12 cellular contexts compared by ENCODE assay signal in the genomic region with DNA sequence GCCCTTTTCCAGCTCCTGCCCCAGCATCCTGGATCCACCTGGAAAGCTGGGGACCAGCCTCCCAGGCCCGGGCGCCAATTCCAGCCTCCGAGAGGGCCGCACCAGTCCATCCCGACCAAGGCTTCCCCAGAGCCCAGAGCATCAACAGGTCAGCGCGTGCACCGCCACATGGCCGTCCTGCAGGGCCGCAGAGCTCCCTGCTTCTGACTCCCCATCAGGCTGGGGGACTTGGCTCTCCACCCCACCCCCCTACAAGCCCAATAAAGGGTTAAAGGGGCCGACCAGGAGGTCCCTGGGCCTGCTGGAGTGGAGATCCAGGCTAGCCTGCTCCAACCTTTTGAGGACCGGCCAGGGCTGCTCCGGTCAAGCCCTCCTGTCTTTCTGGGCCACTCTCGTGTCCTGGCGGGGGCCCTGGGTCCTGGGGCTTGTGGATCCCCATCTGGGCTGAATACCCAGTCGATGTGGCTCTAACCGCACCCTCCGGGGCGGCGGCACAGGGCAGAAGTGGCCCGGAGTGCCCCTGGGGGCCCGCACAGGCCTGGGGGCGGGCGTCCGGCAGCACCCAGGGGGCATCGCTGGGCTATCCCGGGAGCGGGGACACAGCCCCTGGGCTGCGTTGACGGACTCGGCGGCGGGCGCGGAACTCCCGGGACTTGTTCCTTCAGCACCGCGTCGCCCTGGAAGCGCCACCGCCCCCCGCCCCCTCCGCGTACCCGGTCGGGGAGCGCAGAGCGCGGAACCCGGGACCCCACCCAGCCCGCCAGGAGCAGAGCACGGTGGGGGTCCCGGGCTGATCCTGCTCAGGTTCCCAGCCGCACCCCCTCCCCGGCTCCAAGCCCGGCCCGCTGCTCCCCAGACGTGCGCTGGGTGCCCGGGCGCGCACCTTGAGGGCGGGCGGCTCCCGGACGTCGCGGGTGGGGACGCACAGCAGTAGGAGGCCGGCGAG. TPM values are rescaled to one million over a fixed set of nuclear protein-coding genes. Genes with fewer than 3 reads are reported as not detected.
A peak's percentile ranks its signal among the peaks of the same experiment; 100 is the strongest.
DNase-seq lines count a peak whose midpoint lies in the region; ATAC-seq, FAIRE-seq and TF ChIP-seq lines count a peak whose summit lies in the region.
"Had no signal": no experiment of that assay in that cellular context is flagged by ENCODE, and none has a peak within 500 bp of the region (broad histone marks: within the 10 kb centered on the region; RNA-seq: fewer than 3 reads in every experiment).

No MANE protein-coding gene starts in this region.

- H3K27me3 ChIP-seq in mammary epithelial cell (ENCODE audit: insufficient read depth, low read length), result no peaks in the 10 kb centered on the region
- no peaks in the 10 kb centered on the region; a peak in 2 of 5 replicates for H3K27me3 ChIP-seq in HepG2 (ENCODE audit: control insufficient read depth in 1 of 2, insufficient read depth in 2 of 2, low read length in 2 of 2)
- H3K27me3 ChIP-seq in thymus (ENCODE audit: control insufficient read depth, insufficient read depth), result peaks cover 63% of the 10 kb centered on the region
- H3K27me3 ChIP-seq: SJCRH30 had no signal

- no peaks in the 10 kb centered on the region for H3K79me2 ChIP-seq in mammary epithelial cell (ENCODE audit: insufficient read depth, low read length)
- peaks cover 9% of the 10 kb centered on the region for H3K79me2 ChIP-seq in HepG2 (ENCODE audit: insufficient read depth, low read length)

- BruUV-seq in mammary epithelial cell (replicated peaks; lab: Mats Ljungman, UMichigan) (no TSS peak), HepG2 (replicated peaks; lab: Mats Ljungman, UMichigan) (no TSS peak)

- no peak overlapping the region for H3K27ac Mint-ChIP-seq in activated naive CD8-positive, alpha-beta T cell treated with anti-CD3 and anti-CD28 coated beads, Interleukin-2, amount 10 ng/mL, durations not matched to agents 7 days and 5 days
- no peak overlapping the region for H3K27ac Mint-ChIP-seq in activated naive CD8-positive, alpha-beta T cell treated with anti-CD3 and anti-CD28 coated beads, Interleukin-2, amount 50 U/mL, for 24 hours
- H3K27ac Mint-ChIP-seq: activated CD4-positive, alpha-beta memory T cell treated with anti-CD3 and anti-CD28 coated beads for 36 hours had no signal

- TF ChIP-seq EP300 in HepG2 (IDR thresholded peaks at IDR 0.05; ENCODE audit: low read depth in 2 of 2, low read length in 2 of 2) (no peak), HepG2 (CRISPR knock-in tag; IDR thresholded peaks at IDR 0.05; ENCODE audit: borderline replicate concordance) (no peak)

- peaks cover 2% of the 10 kb centered on the region for H3K4me1 Mint-ChIP-seq in activated naive CD8-positive, alpha-beta T cell treated with anti-CD3 and anti-CD28 coated beads, Interleukin-2, amount 10 ng/mL, durations not matched to agents 7 days and 5 days
- H3K4me1 Mint-ChIP-seq in activated naive CD8-positive, alpha-beta T cell treated with anti-CD3 and anti-CD28 coated beads, Interleukin-2, amount 50 U/mL, for 24 hours, result no peaks in the 10 kb centered on the region

- WGBS in mammary epithelial cell (ENCODE audit: low coverage, missing lambda C conversion rate), result 70% methylated on average over 11 of the region's 71 CpGs
- WGBS in HepG2 (ENCODE audit: low lambda C conversion rate), result 0% methylated on average over 5 of the region's 71 CpGs
- 13% methylated on average over 71 of the region's 71 CpGs for WGBS in thymus

- TF ChIP-seq CTCF in mammary epithelial cell (conservative IDR thresholded peaks at IDR 0.05 in 1 of 2, IDR thresholded peaks at IDR 0.05 in 1 of 2; ENCODE audit: extremely low read depth in 1 of 2, insufficient read depth in 1 of 2, low read depth in 1 of 2, low read length in 2 of 2) (no peak), HepG2 (CRISPR knock-in tag; IDR thresholded peaks at IDR 0.05) (no peak)

- dilution Hi-C loops in mammary epithelial cell (cut with HindIII; ENCODE audit: low sequenced_read_pairs), result no loop called here

- H2AFZ ChIP-seq in mammary epithelial cell (ENCODE audit: low read depth, low read length) (peak overlapping the region; percentile 83), HepG2 (ENCODE audit: low read length) (no peak overlapping the region)

- H3K36me3 ChIP-seq in mammary epithelial cell (ENCODE audit: insufficient read depth, low read length), result no peaks in the 10 kb centered on the region
- no peaks in the 10 kb centered on the region for H3K36me3 ChIP-seq in HepG2 (replicated peaks in 1 of 2; ENCODE audit: control insufficient read depth in 1 of 2, insufficient read depth in 2 of 2, low read length in 2 of 2)
- H3K36me3 ChIP-seq in thymus (ENCODE audit: control insufficient read depth, insufficient read depth), result no peaks in the 10 kb centered on the region
- H3K36me3 ChIP-seq: SJCRH30 had no signal

- H3K9ac ChIP-seq in mammary epithelial cell (ENCODE audit: insufficient read depth, low read length) (no peak overlapping the region), HepG2 (ENCODE audit: insufficient read depth, low read depth, low read length) (peak overlapping the region; percentile 54)

- no peaks in the 10 kb centered on the region for H3K9me3 ChIP-seq in mammary epithelial cell (replicated peaks; ENCODE audit: insufficient read depth, low read length)
- no peaks in the 10 kb centered on the region for H3K9me3 ChIP-seq in HepG2 (ENCODE audit: low read length)
- H3K9me3 ChIP-seq in thymus (ENCODE audit: control insufficient read depth), result peaks cover 2% of the 10 kb centered on the region
- H3K9me3 ChIP-seq: SJCRH30 had no signal

- intact Hi-C loops in mammary epithelial cell (cut with micrococcal nuclease), result no loop called here
- intact Hi-C loops in HepG2 (cut with micrococcal nuclease; ENCODE audit: unreplicated experiment), result no loop called here

- H3K4me2 ChIP-seq in mammary epithelial cell (ENCODE audit: insufficient read depth, low read depth, low read length) (peak overlapping the region; percentile 93), HepG2 (ENCODE audit: low read depth, low read length) (peak overlapping the region; percentile 84)

- TF ChIP-seq POLR2A in HepG2 (IDR thresholded peaks at IDR 0.05; ENCODE audit: insufficient read depth in 1 of 2, low read depth in 2 of 2, low read length in 2 of 2), result no peak

- peaks cover 37% of the 10 kb centered on the region for H3K4me1 ChIP-seq in mammary epithelial cell (ENCODE audit: insufficient read depth, low read length)
- peaks cover 47% of the 10 kb centered on the region for H3K4me1 ChIP-seq in HepG2 (ENCODE audit: insufficient read depth, low read length)
- no peaks in the 10 kb centered on the region for H3K4me1 ChIP-seq in thymus (ENCODE audit: control insufficient read depth, insufficient read depth, low read length)

- TF ChIP-seq RAD21 in HepG2 (CRISPR knock-in tag; IDR thresholded peaks at IDR 0.05), result no peak

- no peak for DNase-seq in activated naive CD8-positive, alpha-beta T cell treated with anti-CD3 and anti-CD28 coated beads, Interleukin-2, amount 10 ng/mL, durations not matched to agents 7 days and 5 days
- DNase-seq in activated naive CD8-positive, alpha-beta T cell treated with anti-CD3 and anti-CD28 coated beads, Interleukin-2, amount 50 U/mL, for 24 hours, result no peak
- no peak for DNase-seq in mammary epithelial cell
- DNase-seq in HepG2 (ENCODE audit: low spot score), result no peak
- DNase-seq in stimulated activated CD4-positive, alpha-beta T cell treated with anti-CD3 and anti-CD28 coated beads, Interleukin-12 subunit alpha, Interleukin-12 subunit beta, amount 100 ng/mL, for 4 hours, result no peak
- DNase-seq in globus pallidus (ENCODE audit: low spot score), result no peak
- DNase-seq in activated gamma-delta T cell treated with Interleukin-2 at 50 U/mL for 16 hours, result no peak
- DNase-seq: glutamatergic neuron, SJCRH30 had no signal

- H3K4me3 ChIP-seq in mammary epithelial cell (replicated peaks in 1 of 3; ENCODE audit: insufficient read depth in 1 of 3, low read depth in 2 of 3, low read length in 3 of 3) (peak overlapping the region; percentile 66 to 69 (median 69)), HepG2 (replicated peaks in 1 of 3; ENCODE audit: insufficient read depth in 1 of 3, low read depth in 2 of 3, low read length in 3 of 3) (peak overlapping the region; percentile 56 to 84 (median 64)), thymus (ENCODE audit: low read length) (peak overlapping the region; percentile 33)

- in situ Hi-C loops in mammary epithelial cell (cut with MboI; ENCODE audit: low sequenced_read_pairs in 2 of 2) (no loop called here), HepG2 (cut with HindIII; ENCODE audit: extremely low pct_ligation_motif_present, low pct_unique_long_range_greater_than_20kb) (no loop called here)

- peak; percentile 36 for ATAC-seq in activated naive CD8-positive, alpha-beta T cell treated with anti-CD3 and anti-CD28 coated beads, Interleukin-2, amount 10 ng/mL, durations not matched to agents 7 days and 5 days (ENCODE audit: low read depth)
- no peak for ATAC-seq in activated naive CD8-positive, alpha-beta T cell treated with anti-CD3 and anti-CD28 coated beads, Interleukin-2, amount 50 U/mL, for 24 hours
- ATAC-seq in HepG2, result peak; percentile 8; the same call in 1 of the 3 replicates

- H3K9me3 Mint-ChIP-seq in activated naive CD8-positive, alpha-beta T cell treated with anti-CD3 and anti-CD28 coated beads, Interleukin-2, amount 10 ng/mL, durations not matched to agents 7 days and 5 days, result no peaks in the 10 kb centered on the region
- no peaks in the 10 kb centered on the region for H3K9me3 Mint-ChIP-seq in activated naive CD8-positive, alpha-beta T cell treated with anti-CD3 and anti-CD28 coated beads, Interleukin-2, amount 50 U/mL, for 24 hours
- H3K9me3 Mint-ChIP-seq: activated CD4-positive, alpha-beta memory T cell treated with anti-CD3 and anti-CD28 coated beads for 36 hours had no signal

- no peak overlapping the region for H3K4me3 Mint-ChIP-seq in activated naive CD8-positive, alpha-beta T cell treated with anti-CD3 and anti-CD28 coated beads, Interleukin-2, amount 10 ng/mL, durations not matched to agents 7 days and 5 days
- H3K4me3 Mint-ChIP-seq in activated naive CD8-positive, alpha-beta T cell treated with anti-CD3 and anti-CD28 coated beads, Interleukin-2, amount 50 U/mL, for 24 hours, result no peak overlapping the region
- H3K4me3 Mint-ChIP-seq: activated CD4-positive, alpha-beta memory T cell treated with anti-CD3 and anti-CD28 coated beads for 36 hours had no signal

- POLR2A ChIA-PET in activated naive CD8-positive, alpha-beta T cell treated with anti-CD3 and anti-CD28 coated beads, Interleukin-2, amount 10 ng/mL, durations not matched to agents 7 days and 5 days (lab: Charles Lee), result interaction anchor here (0.9 to 1.9 kb wide), 3 partner anchors 15 to 34 kb away, joined by 3 to 5 read pairs (median 3); partner anchors contain the start of genes MAN1B1 and SAPCD2
- POLR2A ChIA-PET in HepG2 (lab: Yijun Ruan, JAX), result interaction anchor here (0.7 to 4.4 kb wide), 8 partner anchors 11 to 254 kb away, joined by 3 to 55 read pairs (median 4); partner anchors contain the start of genes MAN1B1 and SAPCD2

- H3K27ac ChIP-seq in mammary epithelial cell (ENCODE audit: insufficient read depth, low read depth, low read length) (no peak overlapping the region), HepG2 (ENCODE audit: extremely low read length, insufficient read depth, low read length) (no peak overlapping the region), thymus (ENCODE audit: low read depth) (no peak overlapping the region)

- CTCF ChIA-PET in mammary epithelial cell (lab: Charles Lee; ENCODE audit: low non-redundant PET), result interaction anchor here (0.7 kb wide), 1 partner anchor 24 kb away, joined by 3 read pairs; no protein-coding TSS in a partner anchor
- CTCF ChIA-PET in HepG2 (lab: Yijun Ruan, JAX; ENCODE audit: low intra/inter-chr PET ratio, low total read pairs), result interaction anchor here (0.6 kb wide), 1 partner anchor 11 kb away, joined by 3 read pairs; no protein-coding TSS in a partner anchor

- H3K27me3 Mint-ChIP-seq in activated naive CD8-positive, alpha-beta T cell treated with anti-CD3 and anti-CD28 coated beads, Interleukin-2, amount 10 ng/mL, durations not matched to agents 7 days and 5 days, result peaks cover 24% of the 10 kb centered on the region
- H3K27me3 Mint-ChIP-seq in activated naive CD8-positive, alpha-beta T cell treated with anti-CD3 and anti-CD28 coated beads, Interleukin-2, amount 50 U/mL, for 24 hours, result peaks cover 23% of the 10 kb centered on the region

- no peaks in the 10 kb centered on the region for H3K36me3 Mint-ChIP-seq in activated naive CD8-positive, alpha-beta T cell treated with anti-CD3 and anti-CD28 coated beads, Interleukin-2, amount 10 ng/mL, durations not matched to agents 7 days and 5 days
- no peaks in the 10 kb centered on the region for H3K36me3 Mint-ChIP-seq in activated naive CD8-positive, alpha-beta T cell treated with anti-CD3 and anti-CD28 coated beads, Interleukin-2, amount 50 U/mL, for 24 hours (ENCODE audit: low read depth)
- H3K36me3 Mint-ChIP-seq: activated CD4-positive, alpha-beta memory T cell treated with anti-CD3 and anti-CD28 coated beads for 36 hours had no signal

- no peaks in the 10 kb centered on the region for H4K20me1 ChIP-seq in mammary epithelial cell (ENCODE audit: insufficient read depth, low read length)
- no peaks in the 10 kb centered on the region; the same call in 1 of the 2 replicates for H4K20me1 ChIP-seq in HepG2 (ENCODE audit: insufficient read depth, low read length)

- FAIRE-seq in HepG2 (lab: Jason Lieb, UNC), result no peak

RNA-seq across cellular contexts. Expression of gene ENTPD2, which starts 0.6 kb away (rescaled TPM):
- total RNA-seq in activated naive CD8-positive, alpha-beta T cell treated with anti-CD3 and anti-CD28 coated beads, Interleukin-2, amount 10 ng/mL, durations not matched to agents 7 days and 5 days, result not detected
- total RNA-seq in mammary epithelial cell (10 to 100 TPM; 15.5 to 19.5 TPM), HepG2 (2016; rRNA removed; fragmentation: Illumina TruSeq; extraction: Trizol) (0.87 and 0.95 TPM in 2 replicates)
- polyA plus RNA-seq in mammary epithelial cell (3.5 TPM), HepG2 (2011; rRNA removed) (3.2 and 4.1 TPM in 2 replicates), thymus (0.27 TPM)
- 21.7 TPM for polyA minus RNA-seq in mammary epithelial cell
- 0.61 and 0.88 TPM in 2 replicates for total RNA-seq in HepG2 (2016; cell fraction: cytosol; rRNA removed; fragmentation: Illumina TruSeq; extraction: Trizol; ENCODE audit: low read depth)
- 0.74 and 0.82 TPM in 2 replicates for total RNA-seq in HepG2 (2016; cell fraction: insoluble cytoplasmic fraction; rRNA removed; fragmentation: Illumina TruSeq; extraction: Trizol)
- total RNA-seq in HepG2 (2016; cell fraction: membrane; rRNA removed; fragmentation: Illumina TruSeq; extraction: Trizol), result 0.69 and 0.71 TPM in 2 replicates
- 3.4 and 3.6 TPM in 2 replicates for total RNA-seq in HepG2 (2016; cell fraction: nucleus; rRNA removed; fragmentation: Illumina TruSeq; extraction: Trizol)
- 2.1 and 3.2 TPM in 2 replicates for polyA plus RNA-seq in HepG2 (2011; cell fraction: cytosol; rRNA removed)
- polyA plus RNA-seq in HepG2 (2011; cell fraction: nucleus; rRNA removed), result 41.8 and 49.4 TPM in 2 replicates
- polyA plus RNA-seq in HepG2 (2012), result 21.3 and 23.9 TPM in 2 replicates
- polyA plus RNA-seq in HepG2 (2016; cell fraction: cytosol; fragmentation: Illumina TruSeq; extraction: Trizol; ENCODE audit: low read depth), result 1.5 and 1.8 TPM in 2 replicates
- 2.3 and 2.8 TPM in 2 replicates for polyA plus RNA-seq in HepG2 (2016; cell fraction: insoluble cytoplasmic fraction; fragmentation: Illumina TruSeq; extraction: Trizol; ENCODE audit: low read depth)
- polyA plus RNA-seq in HepG2 (2016; cell fraction: membrane; fragmentation: Illumina TruSeq; extraction: Trizol; ENCODE audit: low read depth), result 2.2 and 2.6 TPM in 2 replicates
- 12.9 and 17.3 TPM in 2 replicates for polyA plus RNA-seq in HepG2 (2016; cell fraction: nucleus; fragmentation: Illumina TruSeq; extraction: Trizol; ENCODE audit: insufficient read depth, low read depth)
- 8.8 TPM in 1 of 2 replicates, not detected in the other for polyA minus RNA-seq in HepG2 (2011; rRNA and poly(A)+ RNA removed; ENCODE audit: low replicate concordance)
- polyA minus RNA-seq in HepG2 (2011; cell fraction: cytosol; rRNA and poly(A)+ RNA removed), result 9.0 and 9.2 TPM in 2 replicates
- polyA minus RNA-seq in HepG2 (2011; cell fraction: nucleus; rRNA and poly(A)+ RNA removed), result 5.5 and 6.4 TPM in 2 replicates
- total RNA-seq: activated CD4-positive, alpha-beta memory T cell treated with anti-CD3 and anti-CD28 coated beads for 36 hours had no signal

RNA-seq across cellular contexts. Expression of gene NPDC1, which starts 7.3 kb away (rescaled TPM):
- total RNA-seq in activated naive CD8-positive, alpha-beta T cell treated with anti-CD3 and anti-CD28 coated beads, Interleukin-2, amount 10 ng/mL, durations not matched to agents 7 days and 5 days, result 10 to 100 TPM; 22.4 to 27.0 TPM
- total RNA-seq in mammary epithelial cell, result 10 to 100 TPM; 15.5 to 86.8 TPM
- polyA plus RNA-seq in mammary epithelial cell, result 19.3 TPM
- polyA minus RNA-seq in mammary epithelial cell, result 12.7 TPM
- total RNA-seq in HepG2 (2016; rRNA removed; fragmentation: Illumina TruSeq; extraction: Trizol), result 0.63 and 0.84 TPM in 2 replicates
- total RNA-seq in HepG2 (2016; cell fraction: cytosol; rRNA removed; fragmentation: Illumina TruSeq; extraction: Trizol; ENCODE audit: low read depth), result 1.2 TPM in 1 of 2 replicates, not detected in the other
- total RNA-seq in HepG2 (2016; cell fraction: insoluble cytoplasmic fraction; rRNA removed; fragmentation: Illumina TruSeq; extraction: Trizol), result 0.65 and 1.7 TPM in 2 replicates
- total RNA-seq in HepG2 (2016; cell fraction: membrane; rRNA removed; fragmentation: Illumina TruSeq; extraction: Trizol), result 0.59 and 0.79 TPM in 2 replicates
- 2.7 and 4.8 TPM in 2 replicates for total RNA-seq in HepG2 (2016; cell fraction: nucleus; rRNA removed; fragmentation: Illumina TruSeq; extraction: Trizol)
- 5.4 and 7.0 TPM in 2 replicates for polyA plus RNA-seq in HepG2 (2011; rRNA removed)
- 1.7 and 3.4 TPM in 2 replicates for polyA plus RNA-seq in HepG2 (2011; cell fraction: cytosol; rRNA removed)
- polyA plus RNA-seq in HepG2 (2011; cell fraction: nucleus; rRNA removed), result 93.3 and 114 TPM in 2 replicates
- polyA plus RNA-seq in HepG2 (2012), result 4.5 and 8.4 TPM in 2 replicates
- 1.00 and 1.1 TPM in 2 replicates for polyA plus RNA-seq in HepG2 (2016; cell fraction: cytosol; fragmentation: Illumina TruSeq; extraction: Trizol; ENCODE audit: low read depth)
- 0.67 and 1.8 TPM in 2 replicates for polyA plus RNA-seq in HepG2 (2016; cell fraction: insoluble cytoplasmic fraction; fragmentation: Illumina TruSeq; extraction: Trizol; ENCODE audit: low read depth)
- polyA plus RNA-seq in HepG2 (2016; cell fraction: membrane; fragmentation: Illumina TruSeq; extraction: Trizol; ENCODE audit: low read depth), result 1.1 and 1.5 TPM in 2 replicates
- polyA plus RNA-seq in HepG2 (2016; cell fraction: nucleus; fragmentation: Illumina TruSeq; extraction: Trizol; ENCODE audit: insufficient read depth, low read depth), result 9.8 and 12.2 TPM in 2 replicates
- 1.9 and 12.5 TPM in 2 replicates for polyA minus RNA-seq in HepG2 (2011; rRNA and poly(A)+ RNA removed; ENCODE audit: low replicate concordance)
- 2.9 and 3.0 TPM in 2 replicates for polyA minus RNA-seq in HepG2 (2011; cell fraction: cytosol; rRNA and poly(A)+ RNA removed)
- 3.9 and 4.2 TPM in 2 replicates for polyA minus RNA-seq in HepG2 (2011; cell fraction: nucleus; rRNA and poly(A)+ RNA removed)
- polyA plus RNA-seq in thymus, result 71.1 TPM

RNA-seq across cellular contexts. Expression of gene SAPCD2, which starts 17.1 kb away (rescaled TPM):
- 10 to 100 TPM; 26.4 to 30.0 TPM for total RNA-seq in activated naive CD8-positive, alpha-beta T cell treated with anti-CD3 and anti-CD28 coated beads, Interleukin-2, amount 10 ng/mL, durations not matched to agents 7 days and 5 days
- total RNA-seq in mammary epithelial cell, result 1 to 10 TPM; 1.0 to 6.9 TPM
- polyA plus RNA-seq in mammary epithelial cell, result 3.9 TPM
- polyA minus RNA-seq in mammary epithelial cell, result 1.7 TPM
- 35.9 and 42.8 TPM in 2 replicates for total RNA-seq in HepG2 (2016; rRNA removed; fragmentation: Illumina TruSeq; extraction: Trizol)
- total RNA-seq in HepG2 (2016; cell fraction: cytosol; rRNA removed; fragmentation: Illumina TruSeq; extraction: Trizol; ENCODE audit: low read depth), result 7.0 and 7.1 TPM in 2 replicates
- total RNA-seq in HepG2 (2016; cell fraction: insoluble cytoplasmic fraction; rRNA removed; fragmentation: Illumina TruSeq; extraction: Trizol), result 34.9 and 42.2 TPM in 2 replicates
- total RNA-seq in HepG2 (2016; cell fraction: membrane; rRNA removed; fragmentation: Illumina TruSeq; extraction: Trizol), result 29.9 and 31.6 TPM in 2 replicates
- total RNA-seq in HepG2 (2016; cell fraction: nucleus; rRNA removed; fragmentation: Illumina TruSeq; extraction: Trizol), result 23.7 and 28.1 TPM in 2 replicates
- polyA plus RNA-seq in HepG2 (2011; rRNA removed), result 18.7 and 21.9 TPM in 2 replicates
- 16.4 and 40.1 TPM in 2 replicates for polyA plus RNA-seq in HepG2 (2011; cell fraction: cytosol; rRNA removed)
- polyA plus RNA-seq in HepG2 (2011; cell fraction: nucleus; rRNA removed), result 28.3 and 52.1 TPM in 2 replicates
- 12.0 and 19.0 TPM in 2 replicates for polyA plus RNA-seq in HepG2 (2012)
- 6.8 and 7.6 TPM in 2 replicates for polyA plus RNA-seq in HepG2 (2016; cell fraction: cytosol; fragmentation: Illumina TruSeq; extraction: Trizol; ENCODE audit: low read depth)
- polyA plus RNA-seq in HepG2 (2016; cell fraction: insoluble cytoplasmic fraction; fragmentation: Illumina TruSeq; extraction: Trizol; ENCODE audit: low read depth), result 33.9 and 39.2 TPM in 2 replicates
- 23.3 and 27.0 TPM in 2 replicates for polyA plus RNA-seq in HepG2 (2016; cell fraction: membrane; fragmentation: Illumina TruSeq; extraction: Trizol; ENCODE audit: low read depth)
- polyA plus RNA-seq in HepG2 (2016; cell fraction: nucleus; fragmentation: Illumina TruSeq; extraction: Trizol; ENCODE audit: insufficient read depth, low read depth), result 44.9 and 46.9 TPM in 2 replicates
- 38.7 and 55.4 TPM in 2 replicates for polyA minus RNA-seq in HepG2 (2011; rRNA and poly(A)+ RNA removed; ENCODE audit: low replicate concordance)
- polyA minus RNA-seq in HepG2 (2011; cell fraction: cytosol; rRNA and poly(A)+ RNA removed), result 18.6 and 32.8 TPM in 2 replicates
- 7.3 and 8.6 TPM in 2 replicates for polyA minus RNA-seq in HepG2 (2011; cell fraction: nucleus; rRNA and poly(A)+ RNA removed)
- 0.87 TPM for polyA plus RNA-seq in thymus

RNA-seq across cellular contexts. Expression of gene FUT7, which starts 21.4 kb away (rescaled TPM):
- total RNA-seq in activated naive CD8-positive, alpha-beta T cell treated with anti-CD3 and anti-CD28 coated beads, Interleukin-2, amount 10 ng/mL, durations not matched to agents 7 days and 5 days, result under 1 TPM; 0.39 to 0.62 TPM
- total RNA-seq in mammary epithelial cell, result not detected
- not detected for polyA plus RNA-seq in mammary epithelial cell
- not detected for polyA minus RNA-seq in mammary epithelial cell
- not detected in 2 replicates for total RNA-seq in HepG2 (2016; rRNA removed; fragmentation: Illumina TruSeq; extraction: Trizol)
- total RNA-seq in HepG2 (2016; cell fraction: cytosol; rRNA removed; fragmentation: Illumina TruSeq; extraction: Trizol; ENCODE audit: low read depth), result not detected in 2 replicates
- not detected in 2 replicates for total RNA-seq in HepG2 (2016; cell fraction: insoluble cytoplasmic fraction; rRNA removed; fragmentation: Illumina TruSeq; extraction: Trizol)
- not detected in 2 replicates for total RNA-seq in HepG2 (2016; cell fraction: membrane; rRNA removed; fragmentation: Illumina TruSeq; extraction: Trizol)
- total RNA-seq in HepG2 (2016; cell fraction: nucleus; rRNA removed; fragmentation: Illumina TruSeq; extraction: Trizol), result not detected in 2 replicates
- 0.05 TPM in 1 of 2 replicates, not detected in the other for polyA plus RNA-seq in HepG2 (2011; rRNA removed)
- 0.05 TPM in 1 of 2 replicates, not detected in the other for polyA plus RNA-seq in HepG2 (2011; cell fraction: cytosol; rRNA removed)
- not detected in 2 replicates for polyA plus RNA-seq in HepG2 (2011; cell fraction: nucleus; rRNA removed)
- not detected in 2 replicates for polyA plus RNA-seq in HepG2 (2012)
- polyA plus RNA-seq in HepG2 (2016; cell fraction: cytosol; fragmentation: Illumina TruSeq; extraction: Trizol; ENCODE audit: low read depth), result not detected in 2 replicates
- not detected in 2 replicates for polyA plus RNA-seq in HepG2 (2016; cell fraction: insoluble cytoplasmic fraction; fragmentation: Illumina TruSeq; extraction: Trizol; ENCODE audit: low read depth)
- polyA plus RNA-seq in HepG2 (2016; cell fraction: membrane; fragmentation: Illumina TruSeq; extraction: Trizol; ENCODE audit: low read depth), result not detected in 2 replicates
- polyA plus RNA-seq in HepG2 (2016; cell fraction: nucleus; fragmentation: Illumina TruSeq; extraction: Trizol; ENCODE audit: insufficient read depth, low read depth), result not detected in 2 replicates
- 0.07 TPM in 1 of 2 replicates, not detected in the other for polyA minus RNA-seq in HepG2 (2011; rRNA and poly(A)+ RNA removed; ENCODE audit: low replicate concordance)
- not detected in 2 replicates for polyA minus RNA-seq in HepG2 (2011; cell fraction: cytosol; rRNA and poly(A)+ RNA removed)
- polyA minus RNA-seq in HepG2 (2011; cell fraction: nucleus; rRNA and poly(A)+ RNA removed), result not detected in 2 replicates
- polyA plus RNA-seq in thymus, result 4.6 TPM
- total RNA-seq: SJCRH30, skeletal muscle tissue had no signal

RNA-seq across cellular contexts. Expression of gene UAP1L1, which starts 24.0 kb away (rescaled TPM):
- 10 to 100 TPM; 43.9 to 44.1 TPM for total RNA-seq in activated naive CD8-positive, alpha-beta T cell treated with anti-CD3 and anti-CD28 coated beads, Interleukin-2, amount 10 ng/mL, durations not matched to agents 7 days and 5 days
- total RNA-seq in mammary epithelial cell (1 to 10 TPM; 5.3 to 7.5 TPM), HepG2 (2016; rRNA removed; fragmentation: Illumina TruSeq; extraction: Trizol) (6.2 and 6.4 TPM in 2 replicates)
- polyA plus RNA-seq in mammary epithelial cell (3.9 TPM), HepG2 (2011; rRNA removed) (5.4 and 6.0 TPM in 2 replicates), thymus (9.4 TPM)
- polyA minus RNA-seq in mammary epithelial cell, result 14.2 TPM
- total RNA-seq in HepG2 (2016; cell fraction: cytosol; rRNA removed; fragmentation: Illumina TruSeq; extraction: Trizol; ENCODE audit: low read depth), result 1.7 and 1.8 TPM in 2 replicates
- total RNA-seq in HepG2 (2016; cell fraction: insoluble cytoplasmic fraction; rRNA removed; fragmentation: Illumina TruSeq; extraction: Trizol), result 4.5 and 6.7 TPM in 2 replicates
- 3.0 and 3.1 TPM in 2 replicates for total RNA-seq in HepG2 (2016; cell fraction: membrane; rRNA removed; fragmentation: Illumina TruSeq; extraction: Trizol)
- 4.9 and 5.4 TPM in 2 replicates for total RNA-seq in HepG2 (2016; cell fraction: nucleus; rRNA removed; fragmentation: Illumina TruSeq; extraction: Trizol)
- polyA plus RNA-seq in HepG2 (2011; cell fraction: cytosol; rRNA removed), result 3.8 and 4.1 TPM in 2 replicates
- polyA plus RNA-seq in HepG2 (2011; cell fraction: nucleus; rRNA removed), result 43.5 and 57.7 TPM in 2 replicates
- 4.9 and 5.0 TPM in 2 replicates for polyA plus RNA-seq in HepG2 (2012)
- polyA plus RNA-seq in HepG2 (2016; cell fraction: cytosol; fragmentation: Illumina TruSeq; extraction: Trizol; ENCODE audit: low read depth), result 1.1 and 1.2 TPM in 2 replicates
- 6.4 and 8.8 TPM in 2 replicates for polyA plus RNA-seq in HepG2 (2016; cell fraction: insoluble cytoplasmic fraction; fragmentation: Illumina TruSeq; extraction: Trizol; ENCODE audit: low read depth)
- 3.0 and 3.6 TPM in 2 replicates for polyA plus RNA-seq in HepG2 (2016; cell fraction: membrane; fragmentation: Illumina TruSeq; extraction: Trizol; ENCODE audit: low read depth)
- polyA plus RNA-seq in HepG2 (2016; cell fraction: nucleus; fragmentation: Illumina TruSeq; extraction: Trizol; ENCODE audit: insufficient read depth, low read depth), result 22.7 and 23.1 TPM in 2 replicates
- polyA minus RNA-seq in HepG2 (2011; rRNA and poly(A)+ RNA removed; ENCODE audit: low replicate concordance), result 2.2 and 5.1 TPM in 2 replicates
- 3.0 and 3.2 TPM in 2 replicates for polyA minus RNA-seq in HepG2 (2011; cell fraction: cytosol; rRNA and poly(A)+ RNA removed)
- polyA minus RNA-seq in HepG2 (2011; cell fraction: nucleus; rRNA and poly(A)+ RNA removed), result 5.6 and 7.1 TPM in 2 replicates
